In genomic region chr11:66607126-66607834, GRCh38 we compare ENCODE assay signal across 8 cellular contexts. TPM values are rescaled to one million over a fixed set of nuclear protein-coding genes. Genes with fewer than 3 reads are reported as not detected.
A peak's percentile ranks its signal among the peaks of the same experiment; 100 is the strongest.
DNase-seq lines count a peak whose midpoint lies in the region; ATAC-seq and TF ChIP-seq lines count a peak whose summit lies in the region.

No MANE protein-coding gene starts in this region.

- DNase-seq in C1 segment of cervical spinal cord (lab: John Stamatoyannopoulos, UW) (peak in 11 of 14 donors; percentile 11 to 82 (median 49)), RPMI7951 (ENCODE audit: low read depth) (peak; percentile 88), foreskin fibroblast (peak; percentile 49 to 70), prostate gland (ENCODE audit: low spot score) (peak; percentile 84), occipital lobe (lab: John Stamatoyannopoulos, UW) (no peak)
- DNase-seq in stimulated activated CD4-positive, alpha-beta T cell treated with anti-CD3 and anti-CD28 coated beads, Interleukin-4, amount 100 ng/mL, for 4 hours: no peak
- DNase-seq in activated naive CD4-positive, alpha-beta T cell treated with Interleukin-2 at 50 U/mL for 16 hours: no peak

- H3K27me3 ChIP-seq in prostate gland (replicated peaks; ENCODE audit: insufficient read depth): no peaks in the 10 kb centered on the region

- intact Hi-C loops in prostate gland (cut with DNase I): no loop called here

- 11% methylated on average over 8 of the region's 8 CpGs for WGBS in prostate gland

- no peak for TF ChIP-seq POLR2A in prostate gland (IDR thresholded peaks at IDR 0.05)

- no peaks in the 10 kb centered on the region for H3K36me3 ChIP-seq in prostate gland

- no peaks in the 10 kb centered on the region for H3K4me1 ChIP-seq in prostate gland (replicated peaks)

- H3K4me3 ChIP-seq in foreskin fibroblast (ENCODE audit: low read depth in 1 of 2, low read length in 2 of 2) (no peak overlapping the region), prostate gland (no peak overlapping the region)

- no peaks in the 10 kb centered on the region for H3K9me3 ChIP-seq in prostate gland

- no peak for TF ChIP-seq CTCF in foreskin fibroblast (IDR thresholded peaks at IDR 0.05; ENCODE audit: low read depth, low read length)
- no peak for TF ChIP-seq CTCF in prostate gland (IDR thresholded peaks at IDR 0.05)

- ATAC-seq in HG03565 (IDR thresholded peaks at IDR 0.05; ENCODE audit: unreplicated experiment): no peak

- H3K27ac ChIP-seq in prostate gland: peak overlapping the region; percentile 51 to 64

RNA-seq across cellular contexts. Expression of gene RBM14, which starts 9.2 kb away (rescaled TPM):
- total RNA-seq in RPMI7951 (2014; rRNA removed; shearing (Covaris generic)): 32.8 and 34.1 TPM in 2 replicates
- total RNA-seq in prostate gland (10 to 100 TPM; 45.9 to 98.8 TPM), occipital lobe (31.8 TPM)

RNA-seq across cellular contexts. Expression of gene CCS, which starts 14.3 kb away (rescaled TPM):
- 28.5 and 33.3 TPM in 2 replicates for total RNA-seq in RPMI7951 (2014; rRNA removed; shearing (Covaris generic))
- total RNA-seq in prostate gland: 10 to 100 TPM; 31.0 to 63.8 TPM
- total RNA-seq in occipital lobe: 22.0 TPM

RNA-seq across cellular contexts. Expression of gene CCDC87, which starts 14.4 kb away (rescaled TPM):
- 0.10 and 0.84 TPM in 2 replicates for total RNA-seq in RPMI7951 (2014; rRNA removed; shearing (Covaris generic))
- total RNA-seq in prostate gland (1 to 10 TPM in 1 of 2 donors, under 1 TPM in 1; 0.82 to 3.8 TPM), occipital lobe (0.62 TPM)

RNA-seq across cellular contexts. Expression of gene RBM4, which starts 31.2 kb away (rescaled TPM):
- total RNA-seq in RPMI7951 (2014; rRNA removed; shearing (Covaris generic)): 126 and 138 TPM in 2 replicates
- total RNA-seq in prostate gland: 100 to 1,000 TPM; 105 to 137 TPM
- 133 TPM for total RNA-seq in occipital lobe

RNA-seq across cellular contexts. Expression of gene CTSF, which starts 38.9 kb away (rescaled TPM):
- total RNA-seq in RPMI7951 (2014; rRNA removed; shearing (Covaris generic)): 26.3 and 27.5 TPM in 2 replicates
- total RNA-seq in prostate gland: 100 to 1,000 TPM; 119 to 130 TPM
- total RNA-seq in occipital lobe: 39.1 TPM

Comparison
In these comparisons a context has a peak if more than half of its experiments do, and no peak if none do; other contexts are left out.
1. DNase-seq: peak in C1 segment of cervical spinal cord (11 of 14), RPMI7951 (single experiment), foreskin fibroblast (2 of 2) and prostate gland (single experiment); none in occipital lobe (single experiment), stimulated activated CD4-positive, alpha-beta T cell treated with anti-CD3 and anti-CD28 coated beads, Interleukin-4, amount 100 ng/mL, for 4 hours (0 of 2) and activated naive CD4-positive, alpha-beta T cell treated with Interleukin-2 at 50 U/mL for 16 hours (single experiment).